ENCODE assay signal across 8 cellular contexts in genomic region chr1:1597275-1597930, GRCh38. TPM values are rescaled to one million over a fixed set of nuclear protein-coding genes. Genes with fewer than 3 reads are reported as not detected.
A peak's percentile ranks its signal among the peaks of the same experiment; 100 is the strongest.
DNase-seq lines count a peak whose midpoint lies in the region; ATAC-seq and TF ChIP-seq lines count a peak whose summit lies in the region.

No MANE protein-coding gene starts in this region.

- H3K9me3 Mint-ChIP-seq in MCF 10A (ENCODE audit: unreplicated experiment): no peaks in the 10 kb centered on the region

- POLR2A ChIA-PET in MCF 10A (lab: Yijun Ruan, JAX): interaction anchor here (0.7 to 1.1 kb wide), 3 partner anchors 17 to 25 kb away, joined by 3 to 6 read pairs (median 3); no protein-coding TSS in a partner anchor

- H3K4me1 Mint-ChIP-seq in MCF 10A (ENCODE audit: insufficient read depth, unreplicated experiment): no peaks in the 10 kb centered on the region

- ATAC-seq in foreskin keratinocyte: peak; percentile 34
- ATAC-seq in GM21360 (IDR thresholded peaks at IDR 0.05; ENCODE audit: unreplicated experiment): no peak

- 16 to 24% methylated on average over 9 to 15 of the region's 16 CpGs for WGBS in thyroid gland, 2 donors

- H3K9me3 ChIP-seq in breast epithelium: no peaks in the 10 kb centered on the region
- H3K9me3 ChIP-seq in thyroid gland: no peaks in the 10 kb centered on the region

- H3K36me3 Mint-ChIP-seq in MCF 10A (ENCODE audit: insufficient read depth, unreplicated experiment): no peaks in the 10 kb centered on the region

- H3K4me1 ChIP-seq in breast epithelium (peaks cover 6 to 8% of the 10 kb centered on the region in 2 donors), foreskin keratinocyte (no peaks in the 10 kb centered on the region), thyroid gland (peaks cover 10 to 35% of the 10 kb centered on the region in 2 donors)

- BruUV-seq in MCF 10A (replicated peaks; lab: Mats Ljungman, UMichigan): no TSS peak

- H3K4me3 ChIP-seq in breast epithelium (no peak overlapping the region), thyroid gland (replicated peaks in 1 of 3) (no peak overlapping the region)

- intact Hi-C loops in MCF 10A (cut with micrococcal nuclease) (no loop called here), breast epithelium (cut with DNase I; ENCODE audit: low total_unique reads) (no loop called here), thyroid gland (cut with DNase I) (no loop called here)

- TF ChIP-seq POLR2A in breast epithelium (IDR thresholded peaks at IDR 0.05): no peak
- no peak for TF ChIP-seq POLR2A in thyroid gland (IDR thresholded peaks at IDR 0.05)

- H3K4me3 Mint-ChIP-seq in MCF 10A (ENCODE audit: unreplicated experiment): no peak overlapping the region

- H3K27me3 ChIP-seq in breast epithelium: peaks cover 5 to 6% of the 10 kb centered on the region in 2 donors
- peaks cover 44% of the 10 kb centered on the region for H3K27me3 ChIP-seq in foreskin keratinocyte
- no peaks in the 10 kb centered on the region for H3K27me3 ChIP-seq in thyroid gland

- no peak for DNase-seq in MCF 10A (ENCODE audit: unreplicated experiment)
- DNase-seq in breast epithelium (ENCODE audit: low spot score in 2 of 2): no peak
- peak; percentile 87 for DNase-seq in RPMI8226
- DNase-seq in foreskin keratinocyte: no peak
- DNase-seq in thyroid gland: peak; percentile 25 to 32
- DNase-seq in central memory CD4-positive, alpha-beta T cell: no peak
- DNase-seq in H4 (ENCODE audit: low spot score): no peak

- H3K36me3 ChIP-seq in breast epithelium (no peaks in the 10 kb centered on the region), thyroid gland (no peaks in the 10 kb centered on the region)

- no peak overlapping the region for H3K27ac ChIP-seq in breast epithelium
- no peak overlapping the region for H3K27ac ChIP-seq in foreskin keratinocyte
- no peak overlapping the region for H3K27ac ChIP-seq in thyroid gland

- TF ChIP-seq CTCF in MCF 10A (IDR thresholded peaks at IDR 0.05; ENCODE audit: unreplicated experiment): peak; percentile 30
- no peak for TF ChIP-seq CTCF in breast epithelium (IDR thresholded peaks at IDR 0.05)
- TF ChIP-seq CTCF in foreskin keratinocyte (conservative IDR thresholded peaks at IDR 0.05): peak; percentile 52
- TF ChIP-seq CTCF in thyroid gland (IDR thresholded peaks at IDR 0.05): peak in 2 of 6 experiments; percentile 11 to 26

- no peak overlapping the region for H3K27ac Mint-ChIP-seq in MCF 10A (ENCODE audit: low read depth, unreplicated experiment)

- H3K27me3 Mint-ChIP-seq in MCF 10A (ENCODE audit: insufficient read depth, unreplicated experiment): no peaks in the 10 kb centered on the region

- CTCF ChIA-PET in MCF 10A (lab: Yijun Ruan, JAX): no interaction called here

RNA-seq across cellular contexts. Expression of gene FNDC10, which starts 2.5 kb away (rescaled TPM):
- total RNA-seq in MCF 10A (2022) (4.3 and 5.1 TPM in 2 replicates), breast epithelium (1 to 10 TPM in 1 of 3 donors, under 1 TPM in 2; 0.48 to 2.9 (median 0.98) TPM), foreskin keratinocyte (7.1 and 7.2 TPM in 2 replicates), thyroid gland (1 to 10 TPM; 1.0 to 9.9 (median 5.3) TPM)
- 10.7 and 11.2 TPM in 2 replicates for polyA plus RNA-seq in foreskin keratinocyte
- 0.85 and 1.2 TPM in 2 replicates for total RNA-seq in H4 (2014; rRNA removed; shearing (Covaris generic))

RNA-seq across cellular contexts. Expression of gene MIB2, which starts 17.9 kb away (rescaled TPM):
- total RNA-seq in MCF 10A (2022): 46.4 and 61.3 TPM in 2 replicates
- 10 to 100 TPM; 32.0 to 69.5 (median 48.9) TPM for total RNA-seq in breast epithelium
- 51.8 and 57.3 TPM in 2 replicates for total RNA-seq in foreskin keratinocyte
- polyA plus RNA-seq in foreskin keratinocyte: 54.3 and 70.1 TPM in 2 replicates
- 100 to 1,000 TPM in 1 of 4 donors, 10 to 100 TPM in 3; 54.6 to 110 (median 86.4) TPM for total RNA-seq in thyroid gland
- 11.8 and 18.5 TPM in 2 replicates for total RNA-seq in H4 (2014; rRNA removed; shearing (Covaris generic))

RNA-seq across cellular contexts. Expression of gene SSU72, which starts 22.7 kb away (rescaled TPM):
- total RNA-seq in MCF 10A (2022) (97.4 and 104 TPM in 2 replicates), breast epithelium (100 to 1,000 TPM; 100 to 125 (median 114) TPM), foreskin keratinocyte (106 and 121 TPM in 2 replicates), thyroid gland (100 to 1,000 TPM; 204 to 294 (median 241) TPM)
- 167 and 179 TPM in 2 replicates for polyA plus RNA-seq in foreskin keratinocyte
- total RNA-seq in H4 (2014; rRNA removed; shearing (Covaris generic)): 83.4 and 130 TPM in 2 replicates

RNA-seq across cellular contexts. Expression of gene MMP23B, which starts 34.6 kb away (rescaled TPM):
- total RNA-seq in MCF 10A (2022): 1.4 and 1.7 TPM in 2 replicates
- total RNA-seq in breast epithelium: 10 to 100 TPM in 1 of 3 donors, 1 to 10 TPM in 2; 2.7 to 15.5 (median 7.5) TPM
- total RNA-seq in foreskin keratinocyte: 1.2 TPM in 1 of 2 replicates, not detected in the other
- polyA plus RNA-seq in foreskin keratinocyte: 0.86 and 1.3 TPM in 2 replicates
- 1 to 10 TPM in 3 of 4 donors, under 1 TPM in 1; 0.67 to 7.8 (median 3.5) TPM for total RNA-seq in thyroid gland
- not detected in 2 replicates for total RNA-seq in H4 (2014; rRNA removed; shearing (Covaris generic))

RNA-seq across cellular contexts. Expression of gene TMEM240, which starts 57.0 kb away (rescaled TPM):
- 3.6 and 5.5 TPM in 2 replicates for total RNA-seq in MCF 10A (2022)
- total RNA-seq in breast epithelium: 1 to 10 TPM; 3.5 to 8.8 (median 3.8) TPM
- 0.28 and 0.37 TPM in 2 replicates for total RNA-seq in foreskin keratinocyte
- polyA plus RNA-seq in foreskin keratinocyte: 0.79 TPM in 2 replicates
- 1 to 10 TPM; 1.2 to 4.5 (median 1.3) TPM for total RNA-seq in thyroid gland
- not detected in 2 replicates for total RNA-seq in H4 (2014; rRNA removed; shearing (Covaris generic))

Comparison
In these comparisons a context has a peak if more than half of its experiments do, and no peak if none do; other contexts are left out.
1. CTCF ChIP-seq: peak in MCF 10A (single experiment) and foreskin keratinocyte (single experiment); none in breast epithelium (0 of 3).
2. DNase-seq: peak in RPMI8226 (single experiment) and thyroid gland (2 of 2); none in MCF 10A (single experiment), breast epithelium (0 of 2), foreskin keratinocyte (0 of 2), central memory CD4-positive, alpha-beta T cell (single experiment) and H4 (single experiment).